ENCODE assay signal across 8 cellular contexts in the genomic region with DNA sequence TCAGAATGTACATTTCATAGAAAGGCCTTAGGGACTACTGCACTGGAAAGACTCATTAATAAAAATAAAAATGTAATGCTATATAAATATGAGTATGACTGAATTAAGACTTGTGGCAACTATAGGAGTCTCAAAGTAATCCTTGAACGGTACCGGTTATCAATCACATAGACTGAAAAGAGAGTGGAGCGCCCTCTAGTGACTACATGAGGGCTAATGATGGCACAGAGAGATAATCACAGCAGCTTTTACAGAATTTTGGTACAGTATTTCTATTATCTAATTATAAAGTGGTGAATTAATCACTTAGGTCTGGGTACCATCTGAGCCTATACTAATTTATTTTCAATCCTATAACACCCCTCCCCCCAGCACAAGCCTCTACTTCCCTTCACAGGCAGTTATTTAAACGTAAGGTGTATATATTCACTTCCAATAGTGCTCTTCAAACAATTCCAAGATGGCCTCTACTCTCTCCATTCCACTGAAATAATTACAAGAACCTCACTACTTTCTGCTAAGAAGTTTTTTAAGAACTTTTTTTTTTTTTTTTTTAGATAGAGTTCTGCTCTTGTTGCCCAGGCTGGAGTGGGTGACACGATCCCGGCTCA. TPM values are rescaled to one million over a fixed set of nuclear protein-coding genes. Genes with fewer than 3 reads are reported as not detected.
A peak's percentile ranks its signal among the peaks of the same experiment; 100 is the strongest.
DNase-seq lines count a peak whose midpoint lies in the region; ATAC-seq and TF ChIP-seq lines count a peak whose summit lies in the region.

No MANE protein-coding gene starts in this region.

- no peak overlapping the region for H3K4me3 ChIP-seq in spleen

- H3K27me3 ChIP-seq in spleen (replicated peaks in 1 of 7) = no peaks in the 10 kb centered on the region

- peak overlapping the region; percentile 8; the same call in 1 of the 2 replicates for H3K27ac ChIP-seq in RWPE1
- no peak overlapping the region for H3K27ac ChIP-seq in spleen

- TF ChIP-seq CTCF in RWPE1 (conservative IDR thresholded peaks at IDR 0.05; ENCODE audit: low read depth) (peak; percentile 83), spleen (IDR thresholded peaks at IDR 0.05 in 8 of 11, conservative IDR thresholded peaks at IDR 0.05 in 3 of 11) (peak in 10 of 11 experiments; percentile 7 to 82 (median 66))

- H3K9me3 ChIP-seq in spleen = no peaks in the 10 kb centered on the region

- WGBS in spleen, 5 donors = 45 to 49% (median 49%) methylated on average over 6 of the region's 6 CpGs

- ATAC-seq in left ventricle myocardium superior = peak; percentile 66

- no peak for TF ChIP-seq POLR2A in spleen (IDR thresholded peaks at IDR 0.05)

- H3K36me3 ChIP-seq in spleen = peaks cover 0 to 66% (median 26%) of the 10 kb centered on the region in 6 donors

- peaks cover 0 to 30% (median 21%) of the 10 kb centered on the region in 6 donors for H3K4me1 ChIP-seq in spleen

- POLR2A ChIA-PET in RWPE1 (lab: Yijun Ruan, JAX; ENCODE audit: low non-redundant PET) = no interaction called here

- intact Hi-C loops in left ventricle myocardium superior (cut with micrococcal nuclease) (no loop called here), spleen (cut with DNase I; ENCODE audit: low total_unique reads) (no loop called here)

- CTCF ChIA-PET in RWPE1 (lab: Yijun Ruan, JAX) = interaction anchor here (0.5 to 1.5 kb wide), 14 partner anchors 9 to 305 kb away, joined by 3 to 6 read pairs (median 4); no protein-coding TSS in a partner anchor

- peak; percentile 8 for DNase-seq in CMK (ENCODE audit: low read depth)
- DNase-seq in HT-29 (ENCODE audit: low spot score) = peak; percentile 64
- peak; percentile 54 for DNase-seq in RWPE1 (ENCODE audit: low spot score)
- peak; percentile 9 for DNase-seq in activated naive CD8-positive, alpha-beta T cell treated with anti-CD3 and anti-CD28 coated beads, Interleukin-2, amount 50 U/mL, for 16 hours (ENCODE audit: low read depth, low spot score)
- no peak for DNase-seq in left ventricle myocardium superior
- no peak for DNase-seq in spleen
- no peak for DNase-seq in ecto neural progenitor cell (ENCODE audit: low spot score)
- no peak for DNase-seq in NCI-H187 treated with DMSO at 0.1 percent for 48 hours (lab: John Stamatoyannopoulos, UW)

RNA-seq across cellular contexts. Expression of gene ANKFY1, which starts 40.7 kb away (rescaled TPM):
- 13.6 and 15.4 TPM in 2 replicates for total RNA-seq in HT-29 (2014; rRNA removed; shearing (Covaris generic))
- total RNA-seq in left ventricle myocardium superior (24.4 TPM), spleen (10 to 100 TPM; 46.4 to 81.5 (median 55.9) TPM)
- 10 to 100 TPM in 1 of 3 donors, 1 to 10 TPM in 2; 6.1 to 13.0 (median 7.4) TPM for polyA plus RNA-seq in spleen

Comparison
In these comparisons a context has a peak if more than half of its experiments do, and no peak if none do; other contexts are left out.
1. DNase-seq: peak in CMK (single experiment), HT-29 (single experiment), RWPE1 (single experiment) and activated naive CD8-positive, alpha-beta T cell treated with anti-CD3 and anti-CD28 coated beads, Interleukin-2, amount 50 U/mL, for 16 hours (single experiment); none in left ventricle myocardium superior (single experiment), spleen (single experiment), ecto neural progenitor cell (single experiment) and NCI-H187 treated with DMSO at 0.1 percent for 48 hours (single experiment).